ENCODE assay signal across 10 cellular contexts in the genomic region with DNA sequence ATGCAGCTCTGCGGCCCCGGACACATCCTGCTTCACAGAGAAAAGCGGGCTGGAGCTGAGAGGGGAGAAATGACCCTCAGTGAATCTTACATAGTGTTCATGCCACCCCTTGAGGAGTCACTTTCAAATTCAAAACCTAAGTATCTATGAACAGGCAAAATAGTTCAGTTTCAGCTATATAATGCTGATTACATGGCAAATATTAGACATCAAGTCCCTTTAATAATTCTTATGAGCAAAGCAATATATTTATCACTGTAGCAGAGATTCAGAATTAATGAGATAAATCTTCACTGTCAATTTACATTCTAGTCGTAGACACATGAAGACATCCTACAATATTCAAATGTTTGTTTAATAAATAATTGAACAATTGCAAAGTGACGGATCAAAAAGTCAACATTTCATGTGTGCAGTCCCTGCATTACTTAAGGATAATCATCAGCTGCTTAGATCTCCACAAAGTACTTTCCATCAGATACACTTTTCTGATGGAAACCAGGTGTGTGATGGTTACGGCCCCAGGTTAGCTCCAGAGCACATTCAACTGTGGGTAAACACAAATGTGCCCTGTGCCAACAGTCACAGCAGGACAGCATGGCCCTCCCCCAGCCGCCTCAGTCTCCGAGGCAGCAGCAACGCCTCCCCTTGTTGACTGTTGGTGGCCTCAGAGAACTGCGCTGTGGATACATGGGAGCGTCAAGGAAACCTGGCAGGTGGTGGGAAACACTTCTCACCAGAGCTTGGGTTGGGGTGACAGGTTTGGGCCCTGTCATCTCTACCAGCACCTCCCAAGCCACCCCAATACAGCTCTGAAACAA. TPM values are rescaled to one million over a fixed set of nuclear protein-coding genes. Genes with fewer than 3 reads are reported as not detected.
A peak's percentile ranks its signal among the peaks of the same experiment; 100 is the strongest.
DNase-seq lines count a peak whose midpoint lies in the region; ATAC-seq and TF ChIP-seq lines count a peak whose summit lies in the region.
"Had no signal": no experiment of that assay in that cellular context is flagged by ENCODE, and none has a peak within 500 bp of the region (broad histone marks: within the 10 kb centered on the region; RNA-seq: fewer than 3 reads in every experiment).

No MANE protein-coding gene starts in this region.

- peak overlapping the region; percentile 41; the same call in 1 of the 2 replicates for H3K9ac ChIP-seq in MM.1S (ENCODE audit: low read length)

- no peak for DNase-seq in CD8-positive, alpha-beta memory T cell
- DNase-seq in MM.1S (no peak), body of pancreas (peak in 3 of 4 donors; percentile 28 to 44 (median 30)), endothelial cell (ENCODE audit: low spot score) (no peak)
- no peak for DNase-seq in naive thymus-derived CD4-positive, alpha-beta T cell
- no peak for DNase-seq in stimulated activated CD4-positive, alpha-beta T cell treated with anti-CD3 and anti-CD28 coated beads, Interleukin-15, amount 100 ng/mL, for 24 hours
- no peak for DNase-seq in activated CD4-positive, CD25-positive, alpha-beta regulatory T cell (lab: John Stamatoyannopoulos, UW)
- DNase-seq: stimulated activated CD4-positive, alpha-beta T cell treated with anti-CD3 and anti-CD28 coated beads, Interleukin-4, amount 100 ng/mL, for 24 hours had no signal

- intact Hi-C loops in body of pancreas (cut with DNase I), result no loop called here
- intact Hi-C loops in naive thymus-derived CD4-positive, alpha-beta T cell (cut with micrococcal nuclease), result no loop called here

- H3K27ac ChIP-seq in CD8-positive, alpha-beta memory T cell (ENCODE audit: low read depth, low read length), result no peak overlapping the region
- H3K27ac ChIP-seq in MM.1S (ENCODE audit: low read length), result no peak overlapping the region
- H3K27ac ChIP-seq in body of pancreas, result no peak overlapping the region
- no peak overlapping the region for H3K27ac ChIP-seq in naive thymus-derived CD4-positive, alpha-beta T cell (ENCODE audit: low read depth, low read length)

- H3K9me2 ChIP-seq in MM.1S (replicated peaks; ENCODE audit: insufficient read depth, low read length), result no peaks in the 10 kb centered on the region

- peaks cover 35 to 45% of the 10 kb centered on the region in 2 donors for H3K27me3 Mint-ChIP-seq in CD8-positive, alpha-beta memory T cell
- peaks cover 34 to 63% (median 41%) of the 10 kb centered on the region in 5 donors for H3K27me3 Mint-ChIP-seq in naive thymus-derived CD4-positive, alpha-beta T cell
- peaks cover 16% of the 10 kb centered on the region for H3K27me3 Mint-ChIP-seq in endothelial cell (ENCODE audit: unreplicated experiment)

- H3K27ac Mint-ChIP-seq in CD8-positive, alpha-beta memory T cell, result no peak overlapping the region
- no peak overlapping the region for H3K27ac Mint-ChIP-seq in naive thymus-derived CD4-positive, alpha-beta T cell
- no peak overlapping the region for H3K27ac Mint-ChIP-seq in endothelial cell (ENCODE audit: unreplicated experiment)

- POLR2A ChIA-PET in CD8-positive, alpha-beta memory T cell (lab: Charles Lee), result no interaction called here
- POLR2A ChIA-PET in naive thymus-derived CD4-positive, alpha-beta T cell (lab: Charles Lee), result interaction anchor here (0.8 to 1.1 kb wide), 2 partner anchors 10 to 38 kb away, joined by 3 read pairs; no protein-coding TSS in a partner anchor

- no peaks in the 10 kb centered on the region for H3K9me3 ChIP-seq in CD8-positive, alpha-beta memory T cell (ENCODE audit: low read length)
- no peaks in the 10 kb centered on the region for H3K9me3 ChIP-seq in MM.1S (replicated peaks; ENCODE audit: insufficient read depth, low read length)
- H3K9me3 ChIP-seq in body of pancreas, result no peaks in the 10 kb centered on the region
- no peaks in the 10 kb centered on the region for H3K9me3 ChIP-seq in naive thymus-derived CD4-positive, alpha-beta T cell (ENCODE audit: control insufficient read depth in 2 of 3, low read length in 3 of 3)

- CTCF ChIA-PET in CD8-positive, alpha-beta memory T cell (lab: Charles Lee), result interaction anchor here (1.0 to 5.5 kb wide), 3 partner anchors 10 to 91 kb away, joined by 3 to 60 read pairs (median 4); no protein-coding TSS in a partner anchor
- CTCF ChIA-PET in naive thymus-derived CD4-positive, alpha-beta T cell (lab: Charles Lee), result interaction anchor here (1.1 kb wide), 1 partner anchor 11 kb away, joined by 3 read pairs; no protein-coding TSS in a partner anchor

- no peaks in the 10 kb centered on the region for H3K36me3 ChIP-seq in CD8-positive, alpha-beta memory T cell (ENCODE audit: insufficient read depth, low read length)
- H3K36me3 ChIP-seq in MM.1S (replicated peaks; ENCODE audit: insufficient read depth, low read length), result no peaks in the 10 kb centered on the region
- H3K36me3 ChIP-seq in body of pancreas (replicated peaks in 1 of 2; ENCODE audit: insufficient read depth in 1 of 2, low read depth in 2 of 2), result no peaks in the 10 kb centered on the region
- H3K36me3 ChIP-seq in naive thymus-derived CD4-positive, alpha-beta T cell (ENCODE audit: control insufficient read depth in 2 of 3, insufficient read depth in 3 of 3, low read length in 3 of 3), result no peaks in the 10 kb centered on the region

- peaks cover 5% of the 10 kb centered on the region for H3K4me1 ChIP-seq in CD8-positive, alpha-beta memory T cell (ENCODE audit: insufficient read depth, low read length)
- H3K4me1 ChIP-seq in MM.1S (ENCODE audit: low read length) (no peaks in the 10 kb centered on the region), body of pancreas (peaks cover 22% of the 10 kb centered on the region)
- H3K4me1 ChIP-seq in naive thymus-derived CD4-positive, alpha-beta T cell (ENCODE audit: control insufficient read depth in 2 of 2, insufficient read depth in 2 of 2, low read length in 2 of 2), result no peaks in the 10 kb centered on the region

- H3K79me2 ChIP-seq in MM.1S (ENCODE audit: low read length), result no peaks in the 10 kb centered on the region

- H3F3A ChIP-seq in MM.1S (ENCODE audit: insufficient read depth, low read length), result no peaks in the 10 kb centered on the region

- peaks cover 19% of the 10 kb centered on the region for H3K27me3 ChIP-seq in CD8-positive, alpha-beta memory T cell (ENCODE audit: insufficient read depth, low read length, poor library complexity, severe bottlenecking)
- H3K27me3 ChIP-seq in MM.1S (replicated peaks; ENCODE audit: insufficient read depth, low read length) (no peaks in the 10 kb centered on the region), body of pancreas (peaks cover 0 to 4% of the 10 kb centered on the region in 2 donors)
- peaks cover 0 to 4% of the 10 kb centered on the region in 2 donors for H3K27me3 ChIP-seq in naive thymus-derived CD4-positive, alpha-beta T cell (ENCODE audit: control insufficient read depth in 2 of 2, insufficient read depth in 2 of 2, low read length in 2 of 2)

- peak overlapping the region; percentile 70 for H3K4me2 ChIP-seq in MM.1S (ENCODE audit: low read depth, low read length)

- H3K4me1 Mint-ChIP-seq in CD8-positive, alpha-beta memory T cell, result peaks cover 0 to 9% (median 0%) of the 10 kb centered on the region in 3 donors
- peaks cover 0 to 8% (median 0%) of the 10 kb centered on the region in 7 donors for H3K4me1 Mint-ChIP-seq in naive thymus-derived CD4-positive, alpha-beta T cell
- peaks cover 4% of the 10 kb centered on the region for H3K4me1 Mint-ChIP-seq in endothelial cell (ENCODE audit: unreplicated experiment)

- ATAC-seq in body of pancreas (no peak), GM19467 (IDR thresholded peaks at IDR 0.05; ENCODE audit: unreplicated experiment) (no peak)
- ATAC-seq in naive thymus-derived CD4-positive, alpha-beta T cell, result no peak

- WGBS in body of pancreas, 2 donors, result 37 to 47% methylated on average over 9 to 11 of the region's 11 CpGs

- TF ChIP-seq CTCF in MM.1S (IDR thresholded peaks at IDR 0.05; ENCODE audit: low read length), result no peak
- TF ChIP-seq CTCF in body of pancreas (IDR thresholded peaks at IDR 0.05), result no peak
- no peak for TF ChIP-seq CTCF in endothelial cell (IDR thresholded peaks at IDR 0.05; ENCODE audit: unreplicated experiment)

- H3K4me3 Mint-ChIP-seq in CD8-positive, alpha-beta memory T cell, result peak overlapping the region; percentile 10 to 60 (median 52)
- peak overlapping the region in 7 of 10 donors; percentile 9 to 79 (median 42) for H3K4me3 Mint-ChIP-seq in naive thymus-derived CD4-positive, alpha-beta T cell
- no peak overlapping the region for H3K4me3 Mint-ChIP-seq in endothelial cell (ENCODE audit: unreplicated experiment)

- H3K4me3 ChIP-seq in CD8-positive, alpha-beta memory T cell (ENCODE audit: low read length), result no peak overlapping the region
- H3K4me3 ChIP-seq in MM.1S (ENCODE audit: low read length) (peak overlapping the region; percentile 62), body of pancreas (no peak overlapping the region)
- no peak overlapping the region for H3K4me3 ChIP-seq in naive thymus-derived CD4-positive, alpha-beta T cell (ENCODE audit: low read length)

- H3K36me3 Mint-ChIP-seq in CD8-positive, alpha-beta memory T cell, result no peaks in the 10 kb centered on the region
- no peaks in the 10 kb centered on the region for H3K36me3 Mint-ChIP-seq in naive thymus-derived CD4-positive, alpha-beta T cell
- H3K36me3 Mint-ChIP-seq in endothelial cell (ENCODE audit: low read depth, unreplicated experiment), result no peaks in the 10 kb centered on the region

- H4K20me1 ChIP-seq in MM.1S (ENCODE audit: insufficient read depth, low read length), result no peaks in the 10 kb centered on the region

- H3K9me3 Mint-ChIP-seq in CD8-positive, alpha-beta memory T cell, result no peaks in the 10 kb centered on the region
- no peaks in the 10 kb centered on the region for H3K9me3 Mint-ChIP-seq in naive thymus-derived CD4-positive, alpha-beta T cell
- no peaks in the 10 kb centered on the region for H3K9me3 Mint-ChIP-seq in endothelial cell (ENCODE audit: unreplicated experiment)

- H2AFZ ChIP-seq in MM.1S (ENCODE audit: low read length), result peak overlapping the region; percentile 50

- no peak for TF ChIP-seq POLR2A in body of pancreas (IDR thresholded peaks at IDR 0.05)

RNA-seq across cellular contexts. Expression of gene PRR18, which starts 0.8 kb away (rescaled TPM):
- total RNA-seq in CD8-positive, alpha-beta memory T cell, result under 1 TPM; 0.07 to 0.09 TPM
- not detected for polyA plus RNA-seq in CD8-positive, alpha-beta memory T cell
- total RNA-seq in body of pancreas (not detected), endothelial cell (ENCODE audit: unreplicated experiment) (1.1 TPM)
- not detected for total RNA-seq in naive thymus-derived CD4-positive, alpha-beta T cell
- not detected for polyA plus RNA-seq in naive thymus-derived CD4-positive, alpha-beta T cell
- total RNA-seq: fibroblast of lung had no signal
- polyA plus RNA-seq: fibroblast of lung had no signal

RNA-seq across cellular contexts. Expression of gene SFT2D1, which starts 33.4 kb away (rescaled TPM):
- 10 to 100 TPM; 54.0 to 60.9 TPM for total RNA-seq in CD8-positive, alpha-beta memory T cell
- 43.3 TPM for polyA plus RNA-seq in CD8-positive, alpha-beta memory T cell
- total RNA-seq in body of pancreas (10 to 100 TPM; 11.5 to 28.0 TPM), endothelial cell (ENCODE audit: unreplicated experiment) (29.1 TPM)
- total RNA-seq in naive thymus-derived CD4-positive, alpha-beta T cell, result 10 to 100 TPM; 18.3 to 50.1 (median 33.7) TPM
- 10 to 100 TPM; 49.7 to 52.5 TPM for polyA plus RNA-seq in naive thymus-derived CD4-positive, alpha-beta T cell

Comparison
In these comparisons a context has a peak if more than half of its experiments do, and no peak if none do; other contexts are left out.
1. DNase-seq: peak in body of pancreas (3 of 4); none in CD8-positive, alpha-beta memory T cell (0 of 5), MM.1S (single experiment), naive thymus-derived CD4-positive, alpha-beta T cell (0 of 9), stimulated activated CD4-positive, alpha-beta T cell treated with anti-CD3 and anti-CD28 coated beads, Interleukin-15, amount 100 ng/mL, for 24 hours (single experiment), endothelial cell (single experiment) and activated CD4-positive, CD25-positive, alpha-beta regulatory T cell (0 of 4).